In the genomic region with DNA sequence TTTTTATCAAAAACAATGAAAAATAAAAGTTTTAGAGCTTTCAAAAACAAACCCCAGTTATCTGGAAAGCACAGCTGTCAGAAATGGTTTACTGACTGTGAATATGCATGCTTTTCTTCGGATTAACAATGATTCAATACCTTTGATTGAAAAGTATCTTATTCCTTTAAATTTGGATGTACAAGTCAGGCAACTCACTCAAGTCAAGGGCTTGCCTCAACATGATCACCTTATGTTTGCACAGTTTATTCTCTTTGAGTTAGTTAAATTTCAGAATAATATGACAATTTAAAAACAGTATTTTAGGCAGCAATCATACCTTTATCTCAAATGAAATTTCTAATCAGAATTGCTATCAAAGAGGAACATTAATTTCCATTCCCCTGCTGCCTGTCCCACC, we compare ENCODE assay signal across 21 cellular contexts.
DNase-seq lines count a peak whose midpoint lies in the region; ATAC-seq, FAIRE-seq and TF ChIP-seq lines count a peak whose summit lies in the region.
"Had no signal": no experiment of that assay in that cellular context is flagged by ENCODE, and none has a peak within 500 bp of the region (broad histone marks: within the 10 kb centered on the region; RNA-seq: fewer than 3 reads in every experiment).

No MANE protein-coding gene starts in this region.

- no peak for FAIRE-seq in A549 (lab: Jason Lieb, UNC)
- FAIRE-seq: GM12891, GM18507, H1 had no signal

- no peak overlapping the region for H3K4me2 ChIP-seq in A549
- H3K4me2 ChIP-seq: BLaER1 treated with 17β-estradiol and CSF1 and Interleukin-3, amounts not matched to agents 10 nM and 100 nM had no signal

- CTCF ChIA-PET in A549 (lab: Yijun Ruan, JAX) (interaction anchor here (0.7 kb wide), 1 partner anchor 13 kb away, joined by 3 read pairs; no protein-coding TSS in a partner anchor), WTC11 (lab: Charles Lee) (no interaction called here)

- POLR2A ChIA-PET in A549 (lab: Yijun Ruan, JAX) (no interaction called here), WTC11 (lab: Charles Lee) (no interaction called here)

- H3K27me3 ChIP-seq in foreskin keratinocyte = no peaks in the 10 kb centered on the region
- H3K27me3 ChIP-seq: BLaER1 treated with 17β-estradiol and CSF1 and Interleukin-3, amounts not matched to agents 10 nM and 100 nM had no signal

- H3K4me3 Mint-ChIP-seq in WTC11 (no peak overlapping the region), natural killer cell (no peak overlapping the region)
- H3K4me3 Mint-ChIP-seq: B cell; CD8-positive, alpha-beta T cell; H9 had no signal

- H3K4me3 ChIP-seq in A549 (no peak overlapping the region), epithelial cell of esophagus (ENCODE audit: low read length) (no peak overlapping the region)
- H3K4me3 ChIP-seq: BLaER1 treated with 17β-estradiol and CSF1 and Interleukin-3, amounts not matched to agents 10 nM and 100 nM had no signal

- no peak for ATAC-seq in A549
- no peak for ATAC-seq in WTC11
- ATAC-seq in foreskin keratinocyte = no peak
- ATAC-seq in GM19324 (IDR thresholded peaks at IDR 0.05; ENCODE audit: low FRiP score, unreplicated experiment) = no peak
- ATAC-seq in natural killer cell = no peak
- ATAC-seq: CD8-positive, alpha-beta T cell had no signal

- H3K36me3 Mint-ChIP-seq in WTC11 (no peaks in the 10 kb centered on the region), natural killer cell (no peaks in the 10 kb centered on the region)

- no peak for TF ChIP-seq EP300 in A549 (IDR thresholded peaks at IDR 0.05)

- TF ChIP-seq RAD21 in A549 (conservative IDR thresholded peaks at IDR 0.05 in 1 of 2, IDR thresholded peaks at IDR 0.05 in 1 of 2) = no peak

- H3K4me1 Mint-ChIP-seq in WTC11 (no peaks in the 10 kb centered on the region), natural killer cell (peaks cover 14 to 15% of the 10 kb centered on the region in 2 donors)
- H3K4me1 Mint-ChIP-seq: B cell had no signal

- H3K4me1 ChIP-seq in A549 = peaks cover 27% of the 10 kb centered on the region
- H3K4me1 ChIP-seq in foreskin keratinocyte = peaks cover 25% of the 10 kb centered on the region

- H3K27ac Mint-ChIP-seq in WTC11 (0 out of 2 replicates have a peak overlapping the region, but pooled peaks have one; percentile 36), natural killer cell (no peak overlapping the region)
- H3K27ac Mint-ChIP-seq: B cell; CD8-positive, alpha-beta T cell; H9 had no signal

- DNase-seq in A549 (ENCODE audit: low read depth in 1 of 2, low spot score in 1 of 2) = no peak
- DNase-seq in WTC11 (ENCODE audit: low spot score) = no peak
- peak; percentile 62 for DNase-seq in epithelial cell of esophagus (ENCODE audit: low read depth)
- peak in 1 of 2 donors; percentile 43 for DNase-seq in foreskin keratinocyte
- no peak for DNase-seq in NCI-H2107 (lab: John Stamatoyannopoulos, UW)
- no peak for DNase-seq in NCI-H128 (lab: John Stamatoyannopoulos, UW; ENCODE audit: unreplicated experiment)
- DNase-seq in natural killer cell = no peak
- DNase-seq: 8988T; CD8-positive, alpha-beta T cell; COR-L47; DMS 273 treated with DMSO at 0.1 percent for 48 hours; DMS53; DND-41; EL; H9 had no signal

- H3K27ac ChIP-seq in A549 (peak overlapping the region; percentile 4 to 19; a peak in 2 of 6 replicates), foreskin keratinocyte (peak overlapping the region; percentile 27)
- H3K27ac ChIP-seq: BLaER1 treated with 17β-estradiol and CSF1 and Interleukin-3, amounts not matched to agents 10 nM and 100 nM had no signal

- H3K9me3 Mint-ChIP-seq in WTC11 (no peaks in the 10 kb centered on the region), natural killer cell (no peaks in the 10 kb centered on the region)
- H3K9me3 Mint-ChIP-seq: CD8-positive, alpha-beta T cell; H9 had no signal

- intact Hi-C loops in natural killer cell (cut with micrococcal nuclease) = no loop called here

- TF ChIP-seq CTCF in A549 (IDR thresholded peaks at IDR 0.05) (no peak), WTC11 (IDR thresholded peaks at IDR 0.05) (no peak), epithelial cell of esophagus (IDR thresholded peaks at IDR 0.05; ENCODE audit: insufficient read depth, low read depth, low read length, missing control alignments) (no peak), foreskin keratinocyte (conservative IDR thresholded peaks at IDR 0.05) (no peak), natural killer cell (IDR thresholded peaks at IDR 0.05) (no peak)

- H3K9me3 ChIP-seq in A549 = no peaks in the 10 kb centered on the region
- H3K9me3 ChIP-seq: BLaER1 treated with 17β-estradiol and CSF1 and Interleukin-3, amounts not matched to agents 10 nM and 100 nM had no signal

- WGBS in A549 (ENCODE audit: missing lambda C conversion rate) = 73% methylated on average over 1 of the region's 1 CpG

- no peak for TF ChIP-seq POLR2A in A549 (IDR thresholded peaks at IDR 0.05; ENCODE audit: low read length)

- H3K27me3 Mint-ChIP-seq in WTC11 (ENCODE audit: low read depth) (no peaks in the 10 kb centered on the region), natural killer cell (ENCODE audit: low read depth in 2 of 2) (no peaks in the 10 kb centered on the region)
- H3K27me3 Mint-ChIP-seq: B cell had no signal

TF ChIP-seq in A549, 52 proteins besides CTCF, POLR2A, EP300 and RAD21 (continues in another document):
- TF ChIP-seq RNF2 (IDR thresholded peaks at IDR 0.05; ENCODE audit: borderline replicate concordance, low read depth) = no peak
- no peak for TF ChIP-seq FOSB (CRISPR knock-in tag; IDR thresholded peaks at IDR 0.05)
- no peak for TF ChIP-seq JUNB (IDR thresholded peaks at IDR 0.05)
- TF ChIP-seq, protein P1, sequence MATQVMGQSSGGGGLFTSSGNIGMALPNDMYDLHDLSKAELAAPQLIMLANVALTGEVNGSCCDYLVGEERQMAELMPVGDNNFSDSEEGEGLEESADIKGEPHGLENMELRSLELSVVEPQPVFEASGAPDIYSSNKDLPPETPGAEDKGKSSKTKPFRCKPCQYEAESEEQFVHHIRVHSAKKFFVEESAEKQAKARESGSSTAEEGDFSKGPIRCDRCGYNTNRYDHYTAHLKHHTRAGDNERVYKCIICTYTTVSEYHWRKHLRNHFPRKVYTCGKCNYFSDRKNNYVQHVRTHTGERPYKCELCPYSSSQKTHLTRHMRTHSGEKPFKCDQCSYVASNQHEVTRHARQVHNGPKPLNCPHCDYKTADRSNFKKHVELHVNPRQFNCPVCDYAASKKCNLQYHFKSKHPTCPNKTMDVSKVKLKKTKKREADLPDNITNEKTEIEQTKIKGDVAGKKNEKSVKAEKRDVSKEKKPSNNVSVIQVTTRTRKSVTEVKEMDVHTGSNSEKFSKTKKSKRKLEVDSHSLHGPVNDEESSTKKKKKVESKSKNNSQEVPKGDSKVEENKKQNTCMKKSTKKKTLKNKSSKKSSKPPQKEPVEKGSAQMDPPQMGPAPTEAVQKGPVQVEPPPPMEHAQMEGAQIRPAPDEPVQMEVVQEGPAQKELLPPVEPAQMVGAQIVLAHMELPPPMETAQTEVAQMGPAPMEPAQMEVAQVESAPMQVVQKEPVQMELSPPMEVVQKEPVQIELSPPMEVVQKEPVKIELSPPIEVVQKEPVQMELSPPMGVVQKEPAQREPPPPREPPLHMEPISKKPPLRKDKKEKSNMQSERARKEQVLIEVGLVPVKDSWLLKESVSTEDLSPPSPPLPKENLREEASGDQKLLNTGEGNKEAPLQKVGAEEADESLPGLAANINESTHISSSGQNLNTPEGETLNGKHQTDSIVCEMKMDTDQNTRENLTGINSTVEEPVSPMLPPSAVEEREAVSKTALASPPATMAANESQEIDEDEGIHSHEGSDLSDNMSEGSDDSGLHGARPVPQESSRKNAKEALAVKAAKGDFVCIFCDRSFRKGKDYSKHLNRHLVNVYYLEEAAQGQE (IDR thresholded peaks at IDR 0.05) = no peak
- no peak for TF ChIP-seq CBX2 (IDR thresholded peaks at IDR 0.05; ENCODE audit: borderline replicate concordance, low read depth)
- TF ChIP-seq KDM5A (IDR thresholded peaks at IDR 0.05) = no peak

TF ChIP-seq in WTC11, 78 proteins besides CTCF, POLR2A, EP300 and RAD21 (continues in another document):
- TF ChIP-seq, protein P2, sequence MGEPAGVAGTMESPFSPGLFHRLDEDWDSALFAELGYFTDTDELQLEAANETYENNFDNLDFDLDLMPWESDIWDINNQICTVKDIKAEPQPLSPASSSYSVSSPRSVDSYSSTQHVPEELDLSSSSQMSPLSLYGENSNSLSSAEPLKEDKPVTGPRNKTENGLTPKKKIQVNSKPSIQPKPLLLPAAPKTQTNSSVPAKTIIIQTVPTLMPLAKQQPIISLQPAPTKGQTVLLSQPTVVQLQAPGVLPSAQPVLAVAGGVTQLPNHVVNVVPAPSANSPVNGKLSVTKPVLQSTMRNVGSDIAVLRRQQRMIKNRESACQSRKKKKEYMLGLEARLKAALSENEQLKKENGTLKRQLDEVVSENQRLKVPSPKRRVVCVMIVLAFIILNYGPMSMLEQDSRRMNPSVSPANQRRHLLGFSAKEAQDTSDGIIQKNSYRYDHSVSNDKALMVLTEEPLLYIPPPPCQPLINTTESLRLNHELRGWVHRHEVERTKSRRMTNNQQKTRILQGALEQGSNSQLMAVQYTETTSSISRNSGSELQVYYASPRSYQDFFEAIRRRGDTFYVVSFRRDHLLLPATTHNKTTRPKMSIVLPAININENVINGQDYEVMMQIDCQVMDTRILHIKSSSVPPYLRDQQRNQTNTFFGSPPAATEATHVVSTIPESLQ (CRISPR knock-in tag; IDR thresholded peaks at IDR 0.05) = no peak
- TF ChIP-seq, protein P3, sequence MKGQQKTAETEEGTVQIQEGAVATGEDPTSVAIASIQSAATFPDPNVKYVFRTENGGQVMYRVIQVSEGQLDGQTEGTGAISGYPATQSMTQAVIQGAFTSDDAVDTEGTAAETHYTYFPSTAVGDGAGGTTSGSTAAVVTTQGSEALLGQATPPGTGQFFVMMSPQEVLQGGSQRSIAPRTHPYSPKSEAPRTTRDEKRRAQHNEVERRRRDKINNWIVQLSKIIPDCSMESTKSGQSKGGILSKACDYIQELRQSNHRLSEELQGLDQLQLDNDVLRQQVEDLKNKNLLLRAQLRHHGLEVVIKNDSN (CRISPR knock-in tag; IDR thresholded peaks at IDR 0.05) = no peak
- TF ChIP-seq, protein P4, sequence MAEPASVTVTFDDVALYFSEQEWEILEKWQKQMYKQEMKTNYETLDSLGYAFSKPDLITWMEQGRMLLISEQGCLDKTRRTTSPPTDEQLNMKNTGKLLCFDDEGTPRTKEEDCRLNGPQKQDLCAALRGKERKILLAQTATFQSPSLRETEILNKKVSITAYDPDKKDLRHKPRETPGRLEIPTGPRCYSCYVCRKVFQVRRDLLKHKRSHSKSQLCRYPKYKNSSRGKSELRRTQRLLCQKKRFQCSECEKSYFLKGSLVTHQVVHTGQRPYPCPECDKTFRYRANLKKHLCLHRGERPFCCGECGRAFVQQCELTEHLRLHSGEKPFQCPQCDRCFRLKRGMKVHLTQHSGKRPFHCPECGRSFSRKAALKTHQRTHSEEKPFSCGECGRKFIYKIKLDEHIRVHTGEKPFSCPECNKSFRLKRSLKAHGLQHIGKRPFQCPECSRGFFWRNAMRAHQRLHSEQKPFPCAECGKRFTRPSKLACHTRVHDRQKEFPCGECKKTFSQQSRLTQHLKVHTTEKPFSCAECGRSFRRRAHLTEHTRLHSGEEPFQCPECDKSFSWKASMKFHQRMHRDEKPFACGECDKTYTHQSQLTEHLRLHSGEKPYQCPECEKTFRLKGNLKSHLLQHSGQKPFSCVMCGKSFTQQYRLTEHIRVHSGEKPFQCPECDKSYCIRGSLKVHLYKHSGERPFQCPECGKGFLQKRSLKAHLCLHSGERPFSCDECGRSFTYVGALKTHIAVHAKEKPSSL (CRISPR knock-in tag; conservative IDR thresholded peaks at IDR 0.05) = no peak
